ENCODE assay signal across 1 cellular context in the genomic region with DNA sequence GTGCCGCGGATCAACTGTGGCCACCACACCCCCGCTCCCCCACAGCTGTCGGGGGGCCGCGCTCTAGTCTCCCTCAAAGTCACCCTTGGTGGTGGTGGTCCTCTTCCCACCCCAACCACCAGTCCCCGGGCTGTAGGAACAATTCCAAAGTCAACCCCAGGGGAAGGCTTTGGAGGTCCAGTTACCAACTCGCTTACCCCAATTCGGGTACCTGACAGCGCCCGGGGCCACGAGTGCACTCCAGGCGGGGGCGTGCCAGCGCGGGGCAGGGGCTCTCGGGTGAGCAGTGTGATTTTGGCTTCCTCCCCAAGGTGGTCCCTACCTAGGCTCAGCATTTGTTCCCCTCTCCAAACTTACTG.
A peak's percentile ranks its signal among the peaks of the same experiment; 100 is the strongest.
TF ChIP-seq lines count a peak whose summit lies in the region.

No MANE protein-coding gene starts in this region.

TF ChIP-seq in HEK293, 187 proteins besides CTCF, POLR2A, EP300 and RAD21 (continued from another document):
- TF ChIP-seq, protein P1, sequence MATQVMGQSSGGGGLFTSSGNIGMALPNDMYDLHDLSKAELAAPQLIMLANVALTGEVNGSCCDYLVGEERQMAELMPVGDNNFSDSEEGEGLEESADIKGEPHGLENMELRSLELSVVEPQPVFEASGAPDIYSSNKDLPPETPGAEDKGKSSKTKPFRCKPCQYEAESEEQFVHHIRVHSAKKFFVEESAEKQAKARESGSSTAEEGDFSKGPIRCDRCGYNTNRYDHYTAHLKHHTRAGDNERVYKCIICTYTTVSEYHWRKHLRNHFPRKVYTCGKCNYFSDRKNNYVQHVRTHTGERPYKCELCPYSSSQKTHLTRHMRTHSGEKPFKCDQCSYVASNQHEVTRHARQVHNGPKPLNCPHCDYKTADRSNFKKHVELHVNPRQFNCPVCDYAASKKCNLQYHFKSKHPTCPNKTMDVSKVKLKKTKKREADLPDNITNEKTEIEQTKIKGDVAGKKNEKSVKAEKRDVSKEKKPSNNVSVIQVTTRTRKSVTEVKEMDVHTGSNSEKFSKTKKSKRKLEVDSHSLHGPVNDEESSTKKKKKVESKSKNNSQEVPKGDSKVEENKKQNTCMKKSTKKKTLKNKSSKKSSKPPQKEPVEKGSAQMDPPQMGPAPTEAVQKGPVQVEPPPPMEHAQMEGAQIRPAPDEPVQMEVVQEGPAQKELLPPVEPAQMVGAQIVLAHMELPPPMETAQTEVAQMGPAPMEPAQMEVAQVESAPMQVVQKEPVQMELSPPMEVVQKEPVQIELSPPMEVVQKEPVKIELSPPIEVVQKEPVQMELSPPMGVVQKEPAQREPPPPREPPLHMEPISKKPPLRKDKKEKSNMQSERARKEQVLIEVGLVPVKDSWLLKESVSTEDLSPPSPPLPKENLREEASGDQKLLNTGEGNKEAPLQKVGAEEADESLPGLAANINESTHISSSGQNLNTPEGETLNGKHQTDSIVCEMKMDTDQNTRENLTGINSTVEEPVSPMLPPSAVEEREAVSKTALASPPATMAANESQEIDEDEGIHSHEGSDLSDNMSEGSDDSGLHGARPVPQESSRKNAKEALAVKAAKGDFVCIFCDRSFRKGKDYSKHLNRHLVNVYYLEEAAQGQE (tag by site-specific recombination; IDR thresholded peaks at IDR 0.05): no peak
- TF ChIP-seq, protein P2, sequence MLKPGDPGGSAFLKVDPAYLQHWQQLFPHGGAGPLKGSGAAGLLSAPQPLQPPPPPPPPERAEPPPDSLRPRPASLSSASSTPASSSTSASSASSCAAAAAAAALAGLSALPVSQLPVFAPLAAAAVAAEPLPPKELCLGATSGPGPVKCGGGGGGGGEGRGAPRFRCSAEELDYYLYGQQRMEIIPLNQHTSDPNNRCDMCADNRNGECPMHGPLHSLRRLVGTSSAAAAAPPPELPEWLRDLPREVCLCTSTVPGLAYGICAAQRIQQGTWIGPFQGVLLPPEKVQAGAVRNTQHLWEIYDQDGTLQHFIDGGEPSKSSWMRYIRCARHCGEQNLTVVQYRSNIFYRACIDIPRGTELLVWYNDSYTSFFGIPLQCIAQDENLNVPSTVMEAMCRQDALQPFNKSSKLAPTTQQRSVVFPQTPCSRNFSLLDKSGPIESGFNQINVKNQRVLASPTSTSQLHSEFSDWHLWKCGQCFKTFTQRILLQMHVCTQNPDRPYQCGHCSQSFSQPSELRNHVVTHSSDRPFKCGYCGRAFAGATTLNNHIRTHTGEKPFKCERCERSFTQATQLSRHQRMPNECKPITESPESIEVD (tag by site-specific recombination; IDR thresholded peaks at IDR 0.05): no peak
- no peak for TF ChIP-seq ZNF132 (tag by site-specific recombination; IDR thresholded peaks at IDR 0.05; ENCODE audit: borderline replicate concordance)
- TF ChIP-seq SETDB1 (IDR thresholded peaks at IDR 0.05; ENCODE audit: insufficient read length, low read length): no peak
- TF ChIP-seq KLF9 (tag by site-specific recombination; IDR thresholded peaks at IDR 0.05; ENCODE audit: low read depth): peak; percentile 63
- no peak for TF ChIP-seq ZNF223 (tag by site-specific recombination; IDR thresholded peaks at IDR 0.05)
- TF ChIP-seq ZBTB21 (tag by site-specific recombination; IDR thresholded peaks at IDR 0.05): no peak
- TF ChIP-seq ZNF48 (tag by site-specific recombination; IDR thresholded peaks at IDR 0.05): no peak
- TF ChIP-seq HOXD13 (CRISPR knock-in tag; IDR thresholded peaks at IDR 0.05; ENCODE audit: borderline replicate concordance): no peak
- TF ChIP-seq GFI1B (tag by site-specific recombination; IDR thresholded peaks at IDR 0.05): no peak
